8 cellular contexts compared by ENCODE assay signal in the genomic region with DNA sequence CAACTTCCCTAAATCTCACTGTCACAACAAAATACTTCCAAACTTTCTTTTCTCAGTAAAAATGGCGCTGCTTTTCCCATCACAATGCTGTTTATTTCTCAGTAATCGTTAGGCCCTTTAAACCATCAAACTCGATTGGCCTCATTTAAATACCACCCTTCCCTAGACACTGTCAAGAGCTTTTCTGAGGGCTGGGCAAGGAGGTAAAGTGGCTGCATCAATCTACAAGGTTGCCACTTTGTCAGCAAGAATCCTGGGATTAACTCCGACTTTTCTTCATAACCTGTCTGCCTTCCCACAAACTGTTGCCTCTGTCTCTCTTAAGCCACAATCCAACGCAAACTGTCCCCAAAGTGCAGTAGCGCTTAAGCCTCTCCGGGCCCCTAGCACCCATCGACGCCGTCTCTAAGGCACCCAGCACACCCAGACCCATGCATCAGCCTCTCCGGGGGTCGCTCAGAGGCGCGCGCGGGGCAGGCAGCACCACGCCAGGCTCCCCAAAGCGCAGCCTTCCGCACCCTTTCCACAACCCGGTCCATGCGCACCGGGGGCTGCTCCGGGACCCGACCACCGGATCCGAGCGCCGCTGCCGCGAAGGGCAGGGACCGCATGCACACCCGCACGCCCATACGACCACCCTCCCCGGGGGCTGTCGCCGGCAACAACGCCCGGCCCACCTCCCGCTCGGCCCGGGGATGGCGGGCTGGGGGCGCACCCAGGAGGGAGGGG. TPM values are rescaled to one million over a fixed set of nuclear protein-coding genes. Genes with fewer than 3 reads are reported as not detected.
DNase-seq lines count a peak whose midpoint lies in the region; ATAC-seq and TF ChIP-seq lines count a peak whose summit lies in the region.

No MANE protein-coding gene starts in this region.

- DNase-seq in D341Med (ENCODE audit: low spot score), result peak; percentile 59
- no peak for DNase-seq in choroid plexus epithelial cell (ENCODE audit: low read depth)

- no peaks in the 10 kb centered on the region for H3K36me3 Mint-ChIP-seq in stimulated activated naive CD8-positive, alpha-beta T cell treated with anti-CD3 and anti-CD28 coated beads, Interleukin-15, Interleukin-2, amounts not matched to agents 100 ng/mL and 50 ng/mL, for 24 hours (ENCODE audit: low read depth)

- H3K27me3 Mint-ChIP-seq in stimulated activated naive CD8-positive, alpha-beta T cell treated with anti-CD3 and anti-CD28 coated beads, Interleukin-15, Interleukin-2, amounts not matched to agents 100 ng/mL and 50 ng/mL, for 24 hours, result peaks cover 16% of the 10 kb centered on the region

- H3K4me3 Mint-ChIP-seq in stimulated activated naive CD8-positive, alpha-beta T cell treated with anti-CD3 and anti-CD28 coated beads, Interleukin-15, Interleukin-2, amounts not matched to agents 100 ng/mL and 50 ng/mL, for 24 hours, result peak overlapping the region; percentile 77

- peaks cover 4 to 11% (median 10%) of the 10 kb centered on the region in 4 donors for H3K4me1 ChIP-seq in liver (ENCODE audit: control insufficient read depth in 4 of 4, insufficient read depth in 4 of 4, low read length in 3 of 4)

- peak overlapping the region; percentile 55 for H3K27ac Mint-ChIP-seq in stimulated activated naive CD8-positive, alpha-beta T cell treated with anti-CD3 and anti-CD28 coated beads, Interleukin-15, Interleukin-2, amounts not matched to agents 100 ng/mL and 50 ng/mL, for 24 hours

- TF ChIP-seq RAD21 in liver (IDR thresholded peaks at IDR 0.05), result no peak

- no peak for TF ChIP-seq CTCF in choroid plexus epithelial cell (conservative IDR thresholded peaks at IDR 0.05; ENCODE audit: low read depth, low read length)
- no peak for TF ChIP-seq CTCF in liver (IDR thresholded peaks at IDR 0.05; ENCODE audit: low read depth, low read length, missing input control)

- no peak overlapping the region for H3K27ac ChIP-seq in liver (ENCODE audit: low read depth in 1 of 2, low read length in 2 of 2)

- ATAC-seq in HG02610 (IDR thresholded peaks at IDR 0.05; ENCODE audit: unreplicated experiment) (peak; percentile 4), SK-N-SH treated with all-trans-retinoic acid at 6 μM for 48 hours (peak; percentile 33), GM21367 (IDR thresholded peaks at IDR 0.05; ENCODE audit: unreplicated experiment) (no peak), HG02588 (IDR thresholded peaks at IDR 0.05; ENCODE audit: unreplicated experiment) (no peak)

- H3K4me3 ChIP-seq in choroid plexus epithelial cell (ENCODE audit: low read depth, low read length) (peak overlapping the region; percentile 74), liver (ENCODE audit: low read depth in 1 of 3, low read length in 3 of 3) (peak overlapping the region in 2 of 3 donors; percentile 24 to 76)

- no peak overlapping the region for H3K9ac ChIP-seq in liver (ENCODE audit: low read depth in 1 of 2, low read length in 2 of 2)

- 6% methylated on average over 44 of the region's 44 CpGs for WGBS in liver

- H3K9me3 ChIP-seq in liver (ENCODE audit: control insufficient read depth in 4 of 4, low read length in 3 of 4), result no peaks in the 10 kb centered on the region

- H3K9me3 Mint-ChIP-seq in stimulated activated naive CD8-positive, alpha-beta T cell treated with anti-CD3 and anti-CD28 coated beads, Interleukin-15, Interleukin-2, amounts not matched to agents 100 ng/mL and 50 ng/mL, for 24 hours, result no peaks in the 10 kb centered on the region

- H3K36me3 ChIP-seq in liver (ENCODE audit: control insufficient read depth in 4 of 4, insufficient read depth in 3 of 4, low read depth in 1 of 4, low read length in 3 of 4), result no peaks in the 10 kb centered on the region

- peaks cover 11% of the 10 kb centered on the region for H3K4me1 Mint-ChIP-seq in stimulated activated naive CD8-positive, alpha-beta T cell treated with anti-CD3 and anti-CD28 coated beads, Interleukin-15, Interleukin-2, amounts not matched to agents 100 ng/mL and 50 ng/mL, for 24 hours (ENCODE audit: low read depth)

- H3K27me3 ChIP-seq in liver (ENCODE audit: control insufficient read depth in 4 of 4, insufficient read depth in 4 of 4, low read length in 3 of 4), result peaks cover 0 to 7% (median 4%) of the 10 kb centered on the region in 4 donors

TF ChIP-seq in SK-N-SH treated with all-trans-retinoic acid at 6 μM for 48 hours, 23 proteins besides CTCF, POLR2A, EP300 and RAD21:
- TF ChIP-seq ZNF8 (CRISPR knock-in tag; IDR thresholded peaks at IDR 0.05) (no peak), PATZ1 (CRISPR knock-in tag; IDR thresholded peaks at IDR 0.05; ENCODE audit: borderline replicate concordance) (peak; percentile 54; the same call in 1 of the 2 replicates)
TF ChIP-seq in SK-N-SH treated with all-trans-retinoic acid at 6 μM for 48 hours: peak in this region for 1.

TF ChIP-seq in liver, 16 proteins besides CTCF, POLR2A, EP300 and RAD21:
- no peak for TF ChIP-seq ZBTB33 (IDR thresholded peaks at IDR 0.05)
- TF ChIP-seq, protein P1, sequence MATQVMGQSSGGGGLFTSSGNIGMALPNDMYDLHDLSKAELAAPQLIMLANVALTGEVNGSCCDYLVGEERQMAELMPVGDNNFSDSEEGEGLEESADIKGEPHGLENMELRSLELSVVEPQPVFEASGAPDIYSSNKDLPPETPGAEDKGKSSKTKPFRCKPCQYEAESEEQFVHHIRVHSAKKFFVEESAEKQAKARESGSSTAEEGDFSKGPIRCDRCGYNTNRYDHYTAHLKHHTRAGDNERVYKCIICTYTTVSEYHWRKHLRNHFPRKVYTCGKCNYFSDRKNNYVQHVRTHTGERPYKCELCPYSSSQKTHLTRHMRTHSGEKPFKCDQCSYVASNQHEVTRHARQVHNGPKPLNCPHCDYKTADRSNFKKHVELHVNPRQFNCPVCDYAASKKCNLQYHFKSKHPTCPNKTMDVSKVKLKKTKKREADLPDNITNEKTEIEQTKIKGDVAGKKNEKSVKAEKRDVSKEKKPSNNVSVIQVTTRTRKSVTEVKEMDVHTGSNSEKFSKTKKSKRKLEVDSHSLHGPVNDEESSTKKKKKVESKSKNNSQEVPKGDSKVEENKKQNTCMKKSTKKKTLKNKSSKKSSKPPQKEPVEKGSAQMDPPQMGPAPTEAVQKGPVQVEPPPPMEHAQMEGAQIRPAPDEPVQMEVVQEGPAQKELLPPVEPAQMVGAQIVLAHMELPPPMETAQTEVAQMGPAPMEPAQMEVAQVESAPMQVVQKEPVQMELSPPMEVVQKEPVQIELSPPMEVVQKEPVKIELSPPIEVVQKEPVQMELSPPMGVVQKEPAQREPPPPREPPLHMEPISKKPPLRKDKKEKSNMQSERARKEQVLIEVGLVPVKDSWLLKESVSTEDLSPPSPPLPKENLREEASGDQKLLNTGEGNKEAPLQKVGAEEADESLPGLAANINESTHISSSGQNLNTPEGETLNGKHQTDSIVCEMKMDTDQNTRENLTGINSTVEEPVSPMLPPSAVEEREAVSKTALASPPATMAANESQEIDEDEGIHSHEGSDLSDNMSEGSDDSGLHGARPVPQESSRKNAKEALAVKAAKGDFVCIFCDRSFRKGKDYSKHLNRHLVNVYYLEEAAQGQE (IDR thresholded peaks at IDR 0.05), result no peak

RNA-seq across cellular contexts. Expression of gene MBOAT2, which starts 0.7 kb away (rescaled TPM):
- total RNA-seq in liver, result 10 to 100 TPM in 1 of 2 donors, 1 to 10 TPM in 1; 5.0 to 65.5 TPM
- 1 to 10 TPM in 1 of 2 donors, under 1 TPM in 1; 0.57 to 1.4 TPM for polyA plus RNA-seq in liver

Comparison
In these comparisons a context has a peak if more than half of its experiments do, and no peak if none do; other contexts are left out.
1. ATAC-seq: peak in HG02610 (single experiment) and SK-N-SH treated with all-trans-retinoic acid at 6 μM for 48 hours (single experiment); none in GM21367 (single experiment) and HG02588 (single experiment).